ENCODE assay signal across 18 cellular contexts in the genomic region with DNA sequence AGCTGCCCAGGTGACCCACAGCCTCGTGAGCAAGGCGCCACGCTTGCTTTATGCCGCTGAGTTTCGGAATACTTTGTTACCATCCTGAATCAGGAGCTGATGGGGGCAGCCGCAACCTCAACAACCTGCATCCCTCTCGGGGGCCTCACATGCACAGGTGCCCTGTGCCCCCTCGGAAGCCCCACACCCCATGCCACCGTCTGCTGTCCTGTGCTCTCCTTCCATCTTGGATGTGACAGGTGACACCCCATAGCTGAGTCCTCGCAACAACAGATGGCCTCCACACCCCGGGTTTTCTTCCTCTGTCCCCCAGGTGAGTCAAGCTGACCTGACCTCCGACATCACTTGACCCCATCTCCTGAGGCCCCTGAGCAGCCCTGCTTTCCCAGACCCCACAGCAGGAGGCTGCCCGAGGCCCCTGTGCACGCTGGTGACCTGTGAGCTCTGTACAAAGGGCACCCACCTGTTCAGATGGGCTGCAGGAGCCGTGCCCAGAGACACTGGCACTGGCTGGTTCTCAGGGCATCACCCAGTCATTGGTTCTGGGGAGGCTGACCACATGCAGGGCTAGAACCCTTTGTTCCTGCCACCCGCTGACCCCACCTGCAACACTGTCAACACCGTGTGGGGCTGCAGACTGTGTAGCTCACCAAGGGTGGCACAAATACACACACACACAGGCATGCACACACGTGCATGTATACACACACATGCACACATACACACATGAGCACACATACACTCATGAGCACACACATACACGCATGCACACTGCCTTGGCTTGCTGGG. TPM values are rescaled to one million over a fixed set of nuclear protein-coding genes. Genes with fewer than 3 reads are reported as not detected.
DNase-seq lines count a peak whose midpoint lies in the region; ATAC-seq and TF ChIP-seq lines count a peak whose summit lies in the region.
"Had no signal": no experiment of that assay in that cellular context is flagged by ENCODE, and none has a peak within 500 bp of the region (broad histone marks: within the 10 kb centered on the region; RNA-seq: fewer than 3 reads in every experiment).

No MANE protein-coding gene starts in this region.

- H3K9me3 ChIP-seq in right cardiac atrium (ENCODE audit: control insufficient read depth, low read length) (no peaks in the 10 kb centered on the region), right atrium auricular region (no peaks in the 10 kb centered on the region)
- H3K9me3 ChIP-seq: SJCRH30 had no signal

- ATAC-seq in right cardiac atrium (no peak), WTC11 (no peak), left lobe of liver (peak; percentile 54)
- ATAC-seq in stimulated activated naive B cell treated with anti-CD40 and anti-IgM and Interleukin-4, amounts not matched to agents 10 μg/mL and 1 μg/mL and 100 μg/mL, for 72 hours (replicated peaks), result no peak

- H3K4me1 ChIP-seq in right cardiac atrium (ENCODE audit: control insufficient read depth, insufficient read depth, low read length) (no peaks in the 10 kb centered on the region), right atrium auricular region (no peaks in the 10 kb centered on the region)
- H3K4me1 ChIP-seq: SJCRH30 had no signal

- H3K4me1 Mint-ChIP-seq in WTC11 (no peaks in the 10 kb centered on the region; the same call in 1 of the 2 replicates), mesothelial cell of epicardium (peaks cover 2% of the 10 kb centered on the region)
- H3K4me1 Mint-ChIP-seq in stimulated activated naive B cell treated with anti-CD40 and anti-IgM and Interleukin-4, amounts not matched to agents 10 μg/mL and 1 μg/mL and 100 μg/mL, for 72 hours, result peaks cover 7 to 15% of the 10 kb centered on the region in 2 donors

- TF ChIP-seq CTCF in right atrium auricular region (IDR thresholded peaks at IDR 0.05) (no peak), WTC11 (IDR thresholded peaks at IDR 0.05) (no peak), mesothelial cell of epicardium (IDR thresholded peaks at IDR 0.05; ENCODE audit: unreplicated experiment) (no peak)

- no peaks in the 10 kb centered on the region for H3K27me3 ChIP-seq in right cardiac atrium (ENCODE audit: control insufficient read depth, insufficient read depth)
- no peaks in the 10 kb centered on the region for H3K27me3 ChIP-seq in right atrium auricular region

- no peak overlapping the region for H3K4me3 Mint-ChIP-seq in WTC11
- H3K4me3 Mint-ChIP-seq in stimulated activated naive B cell treated with anti-CD40 and anti-IgM and Interleukin-4, amounts not matched to agents 10 μg/mL and 1 μg/mL and 100 μg/mL, for 72 hours, result no peak overlapping the region
- H3K4me3 Mint-ChIP-seq in mesothelial cell of epicardium, result no peak overlapping the region
- H3K4me3 Mint-ChIP-seq: CD14-positive monocyte, H9 had no signal

- intact Hi-C loops in right cardiac atrium (cut with DNase I), result loop anchor here in 1 of 4 donors (5.0 to 10.0 kb wide), 4 partner anchors 122 to 662 kb away; a partner anchor contains a TSS

- H3K27ac Mint-ChIP-seq in WTC11 (no peak overlapping the region), mesothelial cell of epicardium (no peak overlapping the region)
- H3K27ac Mint-ChIP-seq in stimulated activated naive B cell treated with anti-CD40 and anti-IgM and Interleukin-4, amounts not matched to agents 10 μg/mL and 1 μg/mL and 100 μg/mL, for 72 hours, result peak overlapping the region; percentile 42

- H3K4me3 ChIP-seq in right cardiac atrium (ENCODE audit: low read length) (no peak overlapping the region), right atrium auricular region (no peak overlapping the region)
- H3K4me3 ChIP-seq: SJCRH30 had no signal

- H3K9me3 Mint-ChIP-seq in WTC11, result no peaks in the 10 kb centered on the region
- H3K9me3 Mint-ChIP-seq in stimulated activated naive B cell treated with anti-CD40 and anti-IgM and Interleukin-4, amounts not matched to agents 10 μg/mL and 1 μg/mL and 100 μg/mL, for 72 hours, result no peaks in the 10 kb centered on the region
- H3K9me3 Mint-ChIP-seq in mesothelial cell of epicardium, result peaks cover 3% of the 10 kb centered on the region

- CTCF ChIA-PET in WTC11 (lab: Charles Lee), result interaction anchor here (0.6 to 14.9 kb wide), 8 partner anchors 10 to 312 kb away, joined by 3 to 234 read pairs (median 4); no protein-coding TSS in a partner anchor

- H3K36me3 ChIP-seq in right atrium auricular region, result no peaks in the 10 kb centered on the region
- H3K36me3 ChIP-seq: SJCRH30 had no signal

- H3K27me3 Mint-ChIP-seq in WTC11 (ENCODE audit: low read depth) (no peaks in the 10 kb centered on the region), mesothelial cell of epicardium (ENCODE audit: low read depth) (no peaks in the 10 kb centered on the region)
- H3K27me3 Mint-ChIP-seq in stimulated activated naive B cell treated with anti-CD40 and anti-IgM and Interleukin-4, amounts not matched to agents 10 μg/mL and 1 μg/mL and 100 μg/mL, for 72 hours, result peaks cover 0 to 4% of the 10 kb centered on the region in 2 donors

- no peaks in the 10 kb centered on the region for H3K36me3 Mint-ChIP-seq in WTC11
- H3K36me3 Mint-ChIP-seq in stimulated activated naive B cell treated with anti-CD40 and anti-IgM and Interleukin-4, amounts not matched to agents 10 μg/mL and 1 μg/mL and 100 μg/mL, for 72 hours, result peaks cover 0 to 4% of the 10 kb centered on the region in 2 donors
- H3K36me3 Mint-ChIP-seq in mesothelial cell of epicardium, result no peaks in the 10 kb centered on the region
- H3K36me3 Mint-ChIP-seq: CD14-positive monocyte had no signal

- POLR2A ChIA-PET in WTC11 (lab: Charles Lee), result interaction anchor here (0.5 to 1.0 kb wide), 3 partner anchors 218 to 591 kb away, joined by 3 to 4 read pairs (median 4); no protein-coding TSS in a partner anchor

- H3K27ac ChIP-seq in right cardiac atrium (ENCODE audit: low read length) (no peak overlapping the region), right atrium auricular region (no peak overlapping the region)
- H3K27ac ChIP-seq: SJCRH30 had no signal

- DNase-seq in right cardiac atrium (peak in 2 of 3 donors; percentile 32 to 49), right atrium auricular region (ENCODE audit: low spot score) (no peak), WTC11 (ENCODE audit: low spot score) (no peak), left lobe of liver (ENCODE audit: low spot score) (peak; percentile 77), mesothelial cell of epicardium (ENCODE audit: low spot score in 2 of 2, unreplicated experiment in 2 of 2) (no peak), SHP77 treated with DMSO at 0.1 percent for 48 hours (lab: John Stamatoyannopoulos, UW) (no peak), SHP77 (lab: John Stamatoyannopoulos, UW) (no peak)
- DNase-seq in stimulated activated naive B cell treated with anti-CD40 and anti-IgM and Interleukin-4, amounts not matched to agents 10 μg/mL and 1 μg/mL and 100 μg/mL, for 72 hours, result no peak
- DNase-seq: ACHN, AML-193, DMS79 treated with DMSO at 0.1 percent for 48 hours, H9, KG1, NCI-H1694 treated with DMSO at 0.1 percent for 48 hours, NCI-H510A, NCI-H82, SJCRH30 had no signal

- WGBS in right cardiac atrium, result 86% methylated on average over 19 of the region's 19 CpGs

TF ChIP-seq in WTC11, 78 proteins besides CTCF, POLR2A, EP300 and RAD21 (continues in another document):
- no peak for TF ChIP-seq ZNF416 (CRISPR knock-in tag; IDR thresholded peaks at IDR 0.05)
- TF ChIP-seq, protein P1, sequence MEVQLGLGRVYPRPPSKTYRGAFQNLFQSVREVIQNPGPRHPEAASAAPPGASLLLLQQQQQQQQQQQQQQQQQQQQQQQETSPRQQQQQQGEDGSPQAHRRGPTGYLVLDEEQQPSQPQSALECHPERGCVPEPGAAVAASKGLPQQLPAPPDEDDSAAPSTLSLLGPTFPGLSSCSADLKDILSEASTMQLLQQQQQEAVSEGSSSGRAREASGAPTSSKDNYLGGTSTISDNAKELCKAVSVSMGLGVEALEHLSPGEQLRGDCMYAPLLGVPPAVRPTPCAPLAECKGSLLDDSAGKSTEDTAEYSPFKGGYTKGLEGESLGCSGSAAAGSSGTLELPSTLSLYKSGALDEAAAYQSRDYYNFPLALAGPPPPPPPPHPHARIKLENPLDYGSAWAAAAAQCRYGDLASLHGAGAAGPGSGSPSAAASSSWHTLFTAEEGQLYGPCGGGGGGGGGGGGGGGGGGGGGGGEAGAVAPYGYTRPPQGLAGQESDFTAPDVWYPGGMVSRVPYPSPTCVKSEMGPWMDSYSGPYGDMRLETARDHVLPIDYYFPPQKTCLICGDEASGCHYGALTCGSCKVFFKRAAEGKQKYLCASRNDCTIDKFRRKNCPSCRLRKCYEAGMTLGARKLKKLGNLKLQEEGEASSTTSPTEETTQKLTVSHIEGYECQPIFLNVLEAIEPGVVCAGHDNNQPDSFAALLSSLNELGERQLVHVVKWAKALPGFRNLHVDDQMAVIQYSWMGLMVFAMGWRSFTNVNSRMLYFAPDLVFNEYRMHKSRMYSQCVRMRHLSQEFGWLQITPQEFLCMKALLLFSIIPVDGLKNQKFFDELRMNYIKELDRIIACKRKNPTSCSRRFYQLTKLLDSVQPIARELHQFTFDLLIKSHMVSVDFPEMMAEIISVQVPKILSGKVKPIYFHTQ (CRISPR knock-in tag; IDR thresholded peaks at IDR 0.05), result no peak

RNA-seq across cellular contexts. Expression of gene RMI2, which starts 57.7 kb away (rescaled TPM):
- total RNA-seq in right cardiac atrium (under 1 TPM in 3 of 4 donors, not detected in 1; 0.40 to 0.97 (median 0.67) TPM), right atrium auricular region (under 1 TPM in 1 of 2 donors, not detected in 1; 0.85 TPM), WTC11 (2021) (77.2 to 83.4 TPM (median 79.0 TPM) in 3 replicates), left lobe of liver (0.70 TPM), mesothelial cell of epicardium (18.6 to 22.4 TPM (median 19.1 TPM) in 3 replicates)
- 0.20 TPM for polyA plus RNA-seq in right cardiac atrium

Comparison
In these comparisons a context has a peak if more than half of its experiments do, and no peak if none do; other contexts are left out.
1. DNase-seq: peak in right cardiac atrium (2 of 3) and left lobe of liver (single experiment); none in right atrium auricular region (single experiment), WTC11 (single experiment), stimulated activated naive B cell treated with anti-CD40 and anti-IgM and Interleukin-4, amounts not matched to agents 10 μg/mL and 1 μg/mL and 100 μg/mL, for 72 hours (single experiment), mesothelial cell of epicardium (0 of 2), SHP77 treated with DMSO at 0.1 percent for 48 hours (single experiment) and SHP77 (0 of 2).